In genomic region chr5:95391965-95392364, GRCh38 we compare ENCODE assay signal across 11 cellular contexts. TPM values are rescaled to one million over a fixed set of nuclear protein-coding genes. Genes with fewer than 3 reads are reported as not detected.
"Had no signal": no experiment of that assay in that cellular context is flagged by ENCODE, and none has a peak within 500 bp of the region (broad histone marks: within the 10 kb centered on the region; RNA-seq: fewer than 3 reads in every experiment).

No MANE protein-coding gene starts in this region.

RNA-seq across cellular contexts. Expression of gene FAM81B, which starts 0.8 kb away (rescaled TPM):
- total RNA-seq: naive thymus-derived CD4-positive, alpha-beta T cell; natural killer cell; osteocyte; posterior vena cava; sciatic nerve; stomach; subcutaneous adipose tissue; thoracic aorta; tibial nerve; upper lobe of right lung had no signal
- polyA plus RNA-seq: naive thymus-derived CD4-positive, alpha-beta T cell; urinary bladder had no signal
